Comparison of ENCODE assay signal across 16 cellular contexts in the genomic region with DNA sequence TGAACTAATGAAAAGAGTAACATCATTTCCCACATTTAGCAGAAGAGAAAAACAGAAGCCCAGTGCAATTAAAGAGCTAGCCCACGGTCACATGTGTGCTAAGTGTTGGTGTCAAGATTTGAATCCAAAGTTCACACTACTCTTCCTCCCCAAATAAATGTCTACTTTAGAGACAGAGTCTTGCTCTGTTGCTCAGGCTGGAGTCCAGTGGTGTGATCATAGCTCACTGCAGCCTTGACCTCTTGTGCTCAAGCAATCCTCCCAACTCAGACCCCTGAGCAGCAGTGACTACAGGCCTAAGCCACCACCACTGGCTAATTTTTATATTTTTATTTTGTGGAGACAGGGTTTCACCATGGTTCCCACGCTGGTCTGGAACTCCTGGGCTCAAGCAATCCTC. TPM values are rescaled to one million over a fixed set of nuclear protein-coding genes. Genes with fewer than 3 reads are reported as not detected.
DNase-seq lines count a peak whose midpoint lies in the region; ATAC-seq, FAIRE-seq and TF ChIP-seq lines count a peak whose summit lies in the region.
"Had no signal": no experiment of that assay in that cellular context is flagged by ENCODE, and none has a peak within 500 bp of the region (broad histone marks: within the 10 kb centered on the region; RNA-seq: fewer than 3 reads in every experiment).

No MANE protein-coding gene starts in this region.

- peaks cover 6% of the 10 kb centered on the region for H3K23me2 ChIP-seq in H9 (ENCODE audit: insufficient read length, low read depth, low read length, poor library complexity, severe bottlenecking)

- peak overlapping the region; percentile 85 for H3K27ac Mint-ChIP-seq in memory B cell
- peak overlapping the region; percentile 32 for H3K27ac Mint-ChIP-seq in stimulated activated naive B cell treated with anti-CD40 and anti-IgM and Interleukin-4, amounts not matched to agents 10 μg/mL and 1 μg/mL and 100 μg/mL, for 72 hours
- H3K27ac Mint-ChIP-seq in H9, result peak overlapping the region in 1 of 3 experiments; percentile 45; a peak in 1 of 7 replicates
- H3K27ac Mint-ChIP-seq: CD4-positive, CD25-positive, alpha-beta regulatory T cell had no signal

- 0 out of 2 replicates have a peak overlapping the region, but pooled peaks have one; percentile 29 for H3K4me2 ChIP-seq in HepG2 (ENCODE audit: low read depth, low read length)
- H3K4me2 ChIP-seq in H9 (ENCODE audit: insufficient read depth, insufficient read length, low read length), result no peak overlapping the region
- H3K4me2 ChIP-seq: BLaER1 treated with 17β-estradiol and CSF1 and Interleukin-3, amounts not matched to agents 10 nM and 100 nM had no signal

- TF ChIP-seq POLR2A in HepG2 (IDR thresholded peaks at IDR 0.05; ENCODE audit: insufficient read depth in 1 of 2, low read depth in 2 of 2, low read length in 2 of 2) (no peak), right lobe of liver (IDR thresholded peaks at IDR 0.05) (no peak)

- H3K9me3 ChIP-seq in HepG2 (ENCODE audit: low read length) (no peaks in the 10 kb centered on the region), right lobe of liver (no peaks in the 10 kb centered on the region), Panc1 (ENCODE audit: control insufficient read depth, insufficient read depth, low read depth, low read length) (no peaks in the 10 kb centered on the region), H9 (ENCODE audit: control insufficient read depth, low read depth, low read length) (no peaks in the 10 kb centered on the region)
- H3K9me3 ChIP-seq: BLaER1 treated with 17β-estradiol and CSF1 and Interleukin-3, amounts not matched to agents 10 nM and 100 nM had no signal

- in situ Hi-C loops in HepG2 (cut with HindIII; ENCODE audit: extremely low pct_ligation_motif_present, low pct_unique_long_range_greater_than_20kb), result no loop called here
- in situ Hi-C loops in Panc1 (cut with HindIII; ENCODE audit: low pct_unique_long_range_greater_than_20kb, low sequenced_read_pairs), result no loop called here

- DNase-seq in HepG2 (ENCODE audit: low spot score) (no peak), right lobe of liver (no peak), Panc1 (ENCODE audit: low read depth, low spot score) (no peak), memory B cell (ENCODE audit: low spot score in 2 of 2) (no peak), H9 (no peak)
- no peak for DNase-seq in stimulated activated naive B cell treated with anti-CD40 and anti-IgM and Interleukin-4, amounts not matched to agents 10 μg/mL and 1 μg/mL and 100 μg/mL, for 72 hours
- no peak for DNase-seq in activated T-cell treated with anti-CD3 and anti-CD28 coated beads, Interleukin-2, amount 50 U/mL, for 48 hours
- DNase-seq: 8988T; AML-193; CD4-positive, CD25-positive, alpha-beta regulatory T cell; DMS53; H7 had no signal

- no peak overlapping the region for H3K18ac ChIP-seq in H9 (ENCODE audit: insufficient read length, low read depth, low read length)

- TF ChIP-seq CTCF in HepG2 (CRISPR knock-in tag; IDR thresholded peaks at IDR 0.05) (no peak), right lobe of liver (IDR thresholded peaks at IDR 0.05) (no peak), Panc1 (IDR thresholded peaks at IDR 0.05) (no peak), H9 (conservative IDR thresholded peaks at IDR 0.05) (no peak)

- H3K9me3 Mint-ChIP-seq in memory B cell (no peaks in the 10 kb centered on the region), H9 (no peaks in the 10 kb centered on the region)
- no peaks in the 10 kb centered on the region for H3K9me3 Mint-ChIP-seq in stimulated activated naive B cell treated with anti-CD40 and anti-IgM and Interleukin-4, amounts not matched to agents 10 μg/mL and 1 μg/mL and 100 μg/mL, for 72 hours
- H3K9me3 Mint-ChIP-seq: CD4-positive, CD25-positive, alpha-beta regulatory T cell; GM23338 had no signal

- H2BK12ac ChIP-seq in H9 (ENCODE audit: insufficient read length, low read depth, low read length), result no peak overlapping the region

- no peak overlapping the region for H3K4ac ChIP-seq in H9 (ENCODE audit: low read depth, low read length)

- intact Hi-C loops in HepG2 (cut with micrococcal nuclease; ENCODE audit: unreplicated experiment) (no loop called here), right lobe of liver (cut with DNase I) (no loop called here), Panc1 (cut with micrococcal nuclease; ENCODE audit: unreplicated experiment) (no loop called here)

- no peak overlapping the region for H2BK15ac ChIP-seq in H9 (ENCODE audit: low read depth, low read length)

- H3K27ac ChIP-seq in HepG2 (ENCODE audit: extremely low read length, insufficient read depth, low read length) (no peak overlapping the region), right lobe of liver (no peak overlapping the region), Panc1 (ENCODE audit: low read length) (peak overlapping the region; percentile 99), H9 (ENCODE audit: insufficient read length, low read depth, low read length) (no peak overlapping the region)
- H3K27ac ChIP-seq: BLaER1 treated with 17β-estradiol and CSF1 and Interleukin-3, amounts not matched to agents 10 nM and 100 nM had no signal

- no peak overlapping the region for H2BK20ac ChIP-seq in H9 (ENCODE audit: low read depth, low read length, poor library complexity, severe bottlenecking)

- H4K20me1 ChIP-seq in HepG2 (ENCODE audit: insufficient read depth, low read length) (no peaks in the 10 kb centered on the region), H9 (ENCODE audit: control insufficient read depth, insufficient read depth, insufficient read length) (no peaks in the 10 kb centered on the region)

- no peak overlapping the region for H3K14ac ChIP-seq in H9 (ENCODE audit: insufficient read depth, low read length)

- H2AFZ ChIP-seq in HepG2 (ENCODE audit: low read length) (no peak overlapping the region), H9 (ENCODE audit: low read length) (no peak overlapping the region)
- H2AFZ ChIP-seq: GM23338 had no signal

- H3K9ac ChIP-seq in HepG2 (ENCODE audit: insufficient read depth, low read depth, low read length) (no peak overlapping the region), H9 (ENCODE audit: extremely low read depth, insufficient read length, low read length) (no peak overlapping the region)
- H3K9ac ChIP-seq: BLaER1 treated with 17β-estradiol and CSF1 and Interleukin-3, amounts not matched to agents 10 nM and 100 nM had no signal

- H3K4me3 ChIP-seq in HepG2 (replicated peaks in 1 of 3; ENCODE audit: insufficient read depth in 1 of 3, low read depth in 2 of 3, low read length in 3 of 3), result no peak overlapping the region; a peak in 1 of 6 replicates
- no peak overlapping the region for H3K4me3 ChIP-seq in right lobe of liver
- no peak overlapping the region for H3K4me3 ChIP-seq in Panc1 (ENCODE audit: low read depth in 2 of 2, low read length in 2 of 2)
- H3K4me3 ChIP-seq: BLaER1 treated with 17β-estradiol and CSF1 and Interleukin-3, amounts not matched to agents 10 nM and 100 nM; GM23338 had no signal

- CTCF ChIA-PET in HepG2 (lab: Yijun Ruan, JAX; ENCODE audit: low intra/inter-chr PET ratio, low total read pairs) (no interaction called here), Panc1 (lab: Charles Lee) (no interaction called here)

- no peak overlapping the region for H3K56ac ChIP-seq in H9 (ENCODE audit: insufficient read length, low read depth, low read length)

- no peak for ATAC-seq in HepG2
- no peak for ATAC-seq in right lobe of liver
- ATAC-seq in Panc1, result no peak
- no peak for ATAC-seq in memory B cell (ENCODE audit: low read depth)
- no peak for ATAC-seq in stimulated activated naive B cell treated with anti-CD40 and anti-IgM and Interleukin-4, amounts not matched to agents 10 μg/mL and 1 μg/mL and 100 μg/mL, for 72 hours (replicated peaks)
- ATAC-seq in HG03342 (IDR thresholded peaks at IDR 0.05; ENCODE audit: unreplicated experiment), result no peak
- ATAC-seq: GM23338 had no signal

- no peak overlapping the region for H3T11ph ChIP-seq in H9 (ENCODE audit: low read length)

- H4K5ac ChIP-seq in H9 (ENCODE audit: insufficient read length, low read depth, low read length), result no peak overlapping the region

- H3K4me3 Mint-ChIP-seq in memory B cell (peak overlapping the region; percentile 22), H9 (no peak overlapping the region)
- peak overlapping the region; percentile 7 to 33 for H3K4me3 Mint-ChIP-seq in stimulated activated naive B cell treated with anti-CD40 and anti-IgM and Interleukin-4, amounts not matched to agents 10 μg/mL and 1 μg/mL and 100 μg/mL, for 72 hours
- H3K4me3 Mint-ChIP-seq: CD4-positive, CD25-positive, alpha-beta regulatory T cell; GM23338 had no signal

- POLR2A ChIA-PET in HepG2 (lab: Yijun Ruan, JAX), result no interaction called here
- POLR2A ChIA-PET in Panc1 (lab: Charles Lee), result no interaction called here

- H3K36me3 Mint-ChIP-seq in memory B cell (peaks cover 33% of the 10 kb centered on the region), H9 (ENCODE audit: insufficient read depth in 1 of 3, low read depth in 3 of 3) (peaks cover 8 to 17% (median 11%) of the 10 kb centered on the region in 3 experiments)
- H3K36me3 Mint-ChIP-seq in stimulated activated naive B cell treated with anti-CD40 and anti-IgM and Interleukin-4, amounts not matched to agents 10 μg/mL and 1 μg/mL and 100 μg/mL, for 72 hours, result peaks cover 27 to 65% of the 10 kb centered on the region in 2 donors
- H3K36me3 Mint-ChIP-seq: CD4-positive, CD25-positive, alpha-beta regulatory T cell had no signal

- H4K91ac ChIP-seq in H9 (ENCODE audit: insufficient read length, low read depth, low read length), result no peak overlapping the region

- H3K27me3 Mint-ChIP-seq in memory B cell (no peaks in the 10 kb centered on the region), H9 (ENCODE audit: low read depth) (no peaks in the 10 kb centered on the region)
- H3K27me3 Mint-ChIP-seq in stimulated activated naive B cell treated with anti-CD40 and anti-IgM and Interleukin-4, amounts not matched to agents 10 μg/mL and 1 μg/mL and 100 μg/mL, for 72 hours, result no peaks in the 10 kb centered on the region

- H3K4me1 Mint-ChIP-seq in memory B cell (peaks cover 69% of the 10 kb centered on the region), H9 (peaks cover 26 to 44% of the 10 kb centered on the region in 2 experiments)
- H3K4me1 Mint-ChIP-seq in stimulated activated naive B cell treated with anti-CD40 and anti-IgM and Interleukin-4, amounts not matched to agents 10 μg/mL and 1 μg/mL and 100 μg/mL, for 72 hours, result peaks cover 67 to 84% of the 10 kb centered on the region in 2 donors

- no peak overlapping the region for H2BK120ac ChIP-seq in H9 (ENCODE audit: low read depth, low read length, poor library complexity, severe bottlenecking)

- TF ChIP-seq RAD21 in HepG2 (CRISPR knock-in tag; IDR thresholded peaks at IDR 0.05), result no peak

- WGBS in HepG2 (ENCODE audit: low lambda C conversion rate), result 43% methylated on average over 2 of the region's 2 CpGs
- 64% methylated on average over 2 of the region's 2 CpGs for WGBS in right lobe of liver (ENCODE audit: insufficient coverage, low coverage, low lambda C conversion rate, missing lambda C conversion rate)
- WGBS in H9 (ENCODE audit: extremely low coverage, insufficient read length, low lambda C conversion rate), result no CpG with 5 or more reads among the region's 2 CpGs

- no peak overlapping the region for H2BK5ac ChIP-seq in H9 (ENCODE audit: insufficient read length, low read length)

- H4K8ac ChIP-seq in H9 (replicated peaks; ENCODE audit: insufficient read length, low read depth, low read length), result no peak overlapping the region

- H3K36me3 ChIP-seq in HepG2 (replicated peaks in 1 of 2; ENCODE audit: control insufficient read depth in 1 of 2, insufficient read depth in 2 of 2, low read length in 2 of 2), result 0 out of 5 replicates have a peak, but pooled peaks cover 0 to 2% of the 10 kb centered on the region in 2 experiments
- no peaks in the 10 kb centered on the region for H3K36me3 ChIP-seq in right lobe of liver
- H3K36me3 ChIP-seq in Panc1 (ENCODE audit: control insufficient read depth, insufficient read depth, low read length), result no peaks in the 10 kb centered on the region
- H3K36me3 ChIP-seq: BLaER1 treated with 17β-estradiol and CSF1 and Interleukin-3, amounts not matched to agents 10 nM and 100 nM had no signal

- no peaks in the 10 kb centered on the region; a peak in 1 of 5 replicates for H3K27me3 ChIP-seq in HepG2 (ENCODE audit: control insufficient read depth in 1 of 2, insufficient read depth in 2 of 2, low read length in 2 of 2)
- peaks cover 0 to 18% of the 10 kb centered on the region in 2 donors for H3K27me3 ChIP-seq in right lobe of liver
- H3K27me3 ChIP-seq in Panc1 (ENCODE audit: control insufficient read depth, insufficient read depth, low read length), result no peaks in the 10 kb centered on the region
- H3K27me3 ChIP-seq in H9 (ENCODE audit: insufficient read depth, low read length), result no peaks in the 10 kb centered on the region

- peaks cover 83% of the 10 kb centered on the region for H3K79me2 ChIP-seq in HepG2 (ENCODE audit: insufficient read depth, low read length)
- H3K79me2 ChIP-seq in H9 (ENCODE audit: insufficient read depth, low read length), result peaks cover 31% of the 10 kb centered on the region; the same call in 1 of the 2 replicates

- BruUV-seq in HepG2 (replicated peaks; lab: Mats Ljungman, UMichigan) (no TSS peak), Panc1 (replicated peaks; lab: Mats Ljungman, UMichigan) (no TSS peak)

- no peak overlapping the region for H2AK5ac ChIP-seq in H9 (ENCODE audit: insufficient read length, low read length)

- H3K23ac ChIP-seq in H9 (ENCODE audit: insufficient read length, low read depth, low read length), result no peak overlapping the region

- H3K79me1 ChIP-seq in H9 (ENCODE audit: insufficient read depth, low read depth, low read length, poor library complexity, severe bottlenecking), result no peaks in the 10 kb centered on the region

- FAIRE-seq in HepG2 (lab: Jason Lieb, UNC), result peak; percentile 68
- FAIRE-seq: HTR-8/SVneo had no signal

- H3K4me1 ChIP-seq in HepG2 (ENCODE audit: insufficient read depth, low read length) (peaks cover 84% of the 10 kb centered on the region), right lobe of liver (peaks cover 0 to 15% (median 0%) of the 10 kb centered on the region in 4 donors), Panc1 (ENCODE audit: control insufficient read depth, insufficient read depth, low read length) (peaks cover 64% of the 10 kb centered on the region), H9 (ENCODE audit: insufficient read depth, low read length) (peaks cover 4% of the 10 kb centered on the region; the same call in 1 of the 2 replicates)

- no peak for TF ChIP-seq EP300 in HepG2 (IDR thresholded peaks at IDR 0.05; ENCODE audit: low read depth in 2 of 2, low read length in 2 of 2)
- no peak for TF ChIP-seq EP300 in HepG2 (CRISPR knock-in tag; IDR thresholded peaks at IDR 0.05; ENCODE audit: borderline replicate concordance)

RNA-seq across cellular contexts. Expression of a gene that starts 4.8 kb away (rescaled TPM):
- 10.3 and 10.4 TPM in 2 replicates for total RNA-seq in HepG2 (2016; rRNA removed; fragmentation: Illumina TruSeq; extraction: Trizol)
- 15.7 and 16.3 TPM in 2 replicates for total RNA-seq in HepG2 (2016; cell fraction: cytosol; rRNA removed; fragmentation: Illumina TruSeq; extraction: Trizol; ENCODE audit: low read depth)
- total RNA-seq in HepG2 (2016; cell fraction: insoluble cytoplasmic fraction; rRNA removed; fragmentation: Illumina TruSeq; extraction: Trizol), result 9.3 and 10.1 TPM in 2 replicates
- total RNA-seq in HepG2 (2016; cell fraction: membrane; rRNA removed; fragmentation: Illumina TruSeq; extraction: Trizol), result 10.0 and 10.5 TPM in 2 replicates
- 13.6 and 13.9 TPM in 2 replicates for total RNA-seq in HepG2 (2016; cell fraction: nucleus; rRNA removed; fragmentation: Illumina TruSeq; extraction: Trizol)
- polyA plus RNA-seq in HepG2 (2011; rRNA removed), result 19.5 and 28.6 TPM in 2 replicates
- polyA plus RNA-seq in HepG2 (2011; cell fraction: cytosol; rRNA removed), result 15.3 and 24.4 TPM in 2 replicates
- polyA plus RNA-seq in HepG2 (2011; cell fraction: nucleus; rRNA removed), result 25.7 and 37.4 TPM in 2 replicates
- 15.1 and 15.2 TPM in 2 replicates for polyA plus RNA-seq in HepG2 (2012)
- polyA plus RNA-seq in HepG2 (2016; cell fraction: cytosol; fragmentation: Illumina TruSeq; extraction: Trizol; ENCODE audit: low read depth), result 3.0 and 3.8 TPM in 2 replicates
- polyA plus RNA-seq in HepG2 (2016; cell fraction: insoluble cytoplasmic fraction; fragmentation: Illumina TruSeq; extraction: Trizol; ENCODE audit: low read depth), result 9.7 and 12.3 TPM in 2 replicates
- 5.5 and 5.6 TPM in 2 replicates for polyA plus RNA-seq in HepG2 (2016; cell fraction: membrane; fragmentation: Illumina TruSeq; extraction: Trizol; ENCODE audit: low read depth)
- polyA plus RNA-seq in HepG2 (2016; cell fraction: nucleus; fragmentation: Illumina TruSeq; extraction: Trizol; ENCODE audit: insufficient read depth, low read depth), result 8.8 and 10.8 TPM in 2 replicates
- 52.4 and 58.7 TPM in 2 replicates for polyA minus RNA-seq in HepG2 (2011; rRNA and poly(A)+ RNA removed; ENCODE audit: low replicate concordance)
- 23.8 and 35.0 TPM in 2 replicates for polyA minus RNA-seq in HepG2 (2011; cell fraction: cytosol; rRNA and poly(A)+ RNA removed)
- 44.6 and 59.5 TPM in 2 replicates for polyA minus RNA-seq in HepG2 (2011; cell fraction: nucleus; rRNA and poly(A)+ RNA removed)
- 10 to 100 TPM in 1 of 6 experiments, 1 to 10 TPM in 5; 2.2 to 13.0 (median 3.7) TPM for total RNA-seq in right lobe of liver
- total RNA-seq in Panc1 (2021; ENCODE audit: unreplicated experiment), result 88.1 TPM
- 65.0 TPM for polyA plus RNA-seq in Panc1 (2012; ENCODE audit: insufficient read length)
- 42.7 and 46.7 TPM in 2 replicates for total RNA-seq in H9 (2021)

RNA-seq across cellular contexts. Expression of a gene that starts 5.2 kb away (rescaled TPM):
- 0.55 and 0.66 TPM in 2 replicates for total RNA-seq in HepG2 (2016; rRNA removed; fragmentation: Illumina TruSeq; extraction: Trizol)
- not detected in 2 replicates for total RNA-seq in HepG2 (2016; cell fraction: cytosol; rRNA removed; fragmentation: Illumina TruSeq; extraction: Trizol; ENCODE audit: low read depth)
- 0.54 TPM in 2 replicates for total RNA-seq in HepG2 (2016; cell fraction: insoluble cytoplasmic fraction; rRNA removed; fragmentation: Illumina TruSeq; extraction: Trizol)
- 0.28 and 0.53 TPM in 2 replicates for total RNA-seq in HepG2 (2016; cell fraction: membrane; rRNA removed; fragmentation: Illumina TruSeq; extraction: Trizol)
- total RNA-seq in HepG2 (2016; cell fraction: nucleus; rRNA removed; fragmentation: Illumina TruSeq; extraction: Trizol), result 0.63 and 1.2 TPM in 2 replicates
- polyA plus RNA-seq in HepG2 (2011; rRNA removed), result 0.51 and 0.73 TPM in 2 replicates
- 0.31 and 0.36 TPM in 2 replicates for polyA plus RNA-seq in HepG2 (2011; cell fraction: cytosol; rRNA removed)
- 0.37 and 0.59 TPM in 2 replicates for polyA plus RNA-seq in HepG2 (2011; cell fraction: nucleus; rRNA removed)
- 0.23 and 0.52 TPM in 2 replicates for polyA plus RNA-seq in HepG2 (2012)
- polyA plus RNA-seq in HepG2 (2016; cell fraction: cytosol; fragmentation: Illumina TruSeq; extraction: Trizol; ENCODE audit: low read depth), result not detected in 2 replicates
- 0.76 and 0.84 TPM in 2 replicates for polyA plus RNA-seq in HepG2 (2016; cell fraction: insoluble cytoplasmic fraction; fragmentation: Illumina TruSeq; extraction: Trizol; ENCODE audit: low read depth)
- 0.13 and 0.15 TPM in 2 replicates for polyA plus RNA-seq in HepG2 (2016; cell fraction: membrane; fragmentation: Illumina TruSeq; extraction: Trizol; ENCODE audit: low read depth)
- polyA plus RNA-seq in HepG2 (2016; cell fraction: nucleus; fragmentation: Illumina TruSeq; extraction: Trizol; ENCODE audit: insufficient read depth, low read depth), result 0.71 and 1.2 TPM in 2 replicates
- 2.4 and 7.7 TPM in 2 replicates for polyA minus RNA-seq in HepG2 (2011; rRNA and poly(A)+ RNA removed; ENCODE audit: low replicate concordance)
- polyA minus RNA-seq in HepG2 (2011; cell fraction: cytosol; rRNA and poly(A)+ RNA removed), result 0.53 TPM in 1 of 2 replicates, not detected in the other
- 2.4 and 3.1 TPM in 2 replicates for polyA minus RNA-seq in HepG2 (2011; cell fraction: nucleus; rRNA and poly(A)+ RNA removed)
- total RNA-seq in right lobe of liver, result under 1 TPM in 5 of 6 experiments, not detected in 1; 0.06 to 0.39 (median 0.13) TPM
- total RNA-seq in Panc1 (2021; ENCODE audit: unreplicated experiment), result 8.9 TPM
- 7.2 TPM for polyA plus RNA-seq in Panc1 (2012; ENCODE audit: insufficient read length)
- 2.1 and 2.6 TPM in 2 replicates for total RNA-seq in H9 (2021)
- total RNA-seq: CD4-positive, CD25-positive, alpha-beta regulatory T cell had no signal
- polyA plus RNA-seq: CD4-positive, CD25-positive, alpha-beta regulatory T cell had no signal

Comparison
In these comparisons a context has a peak if more than half of its experiments do, and no peak if none do; other contexts are left out.
1. H3K4me3 Mint-ChIP-seq: peak in memory B cell (single experiment) and stimulated activated naive B cell treated with anti-CD40 and anti-IgM and Interleukin-4, amounts not matched to agents 10 μg/mL and 1 μg/mL and 100 μg/mL, for 72 hours (2 of 2); none in H9 (0 of 2).